ENCODE assay signal across 21 cellular contexts in genomic region chr21:29524055-29524454, GRCh38.
"Had no signal": no experiment of that assay in that cellular context is flagged by ENCODE, and none has a peak within 500 bp of the region (broad histone marks: within the 10 kb centered on the region; RNA-seq: fewer than 3 reads in every experiment).

No MANE protein-coding gene starts in this region.

- ATAC-seq: activated T-cell treated with anti-CD3 and anti-CD28 coated beads, Interleukin-2, amount 50 U/mL, for 4 hours had no signal

- H3K36me3 ChIP-seq: MG63, Peyer's patch had no signal

- H3K27ac ChIP-seq: Peyer's patch, RWPE1 had no signal

- DNase-seq: activated B cell treated with CpG ODN at 0.5 μM for 24 hours; activated CD4-positive, alpha-beta memory T cell treated with anti-CD3 and anti-CD28 coated beads for 36 hours; activated CD4-positive, alpha-beta T cell treated with anti-CD3 and anti-CD28 coated beads for 1 hour; activated CD4-positive, alpha-beta T cell treated with anti-CD3 and anti-CD28 coated beads, Interleukin-2, amount 10 ng/mL, durations not matched to agents 24 days and 14 days; activated CD8-positive, alpha-beta memory T cell treated with anti-CD3 and anti-CD28 coated beads for 24 hours; activated gamma-delta T cell; activated naive CD4-positive, alpha-beta T cell treated with anti-CD3 and anti-CD28 coated beads for 36 hours; activated T-cell treated with anti-CD3 and anti-CD28 coated beads, Interleukin-2, amount 50 U/mL, for 4 hours; caudate nucleus; MV-4-11; NCI-H1092 treated with DMSO at 0.1 percent for 48 hours; NCI-H1417 treated with DMSO at 0.1 percent for 48 hours; NCI-H1694; NCI-H345; NCI-H510A; NCI-H69; NK-92 treated with Interleukin-12 subunit alpha and Interleukin-12 subunit beta, amount 100 ng/mL, for 24 hours; Peyer's patch; SHP77 treated with DMSO at 0.1 percent for 48 hours had no signal

- H3K4me1 ChIP-seq: Peyer's patch had no signal

- H3K27me3 ChIP-seq: MG63, Peyer's patch had no signal

- H3K4me3 ChIP-seq: MG63, Peyer's patch had no signal
